In genomic region chr5:141850786-141851185, GRCh38 we compare ENCODE assay signal across 7 cellular contexts. TPM values are rescaled to one million over a fixed set of nuclear protein-coding genes. Genes with fewer than 3 reads are reported as not detected.
A peak's percentile ranks its signal among the peaks of the same experiment; 100 is the strongest.
DNase-seq lines count a peak whose midpoint lies in the region; ATAC-seq and TF ChIP-seq lines count a peak whose summit lies in the region.

No MANE protein-coding gene starts in this region.

- H3K27me3 ChIP-seq in H7 (ENCODE audit: control insufficient read depth, insufficient read depth, low read length): no peaks in the 10 kb centered on the region
- H3K27me3 ChIP-seq in WERI-Rb-1 (ENCODE audit: insufficient read depth, low read depth, severe bottlenecking): no peaks in the 10 kb centered on the region

- DNase-seq in H7 (peak; percentile 80), WERI-Rb-1 (no peak), hepatic stellate cell (ENCODE audit: low spot score) (peak; percentile 37), foreskin melanocyte (no peak), midbrain (lab: John Stamatoyannopoulos, UW) (no peak)
- no peak for DNase-seq in stimulated activated effector memory CD8-positive, alpha-beta T cell treated with anti-CD3 and anti-CD28 coated beads, Interleukin-12 subunit alpha, Interleukin-12 subunit beta, amount 100 ng/mL, for 72 hours (ENCODE audit: low spot score in 2 of 2)

- H3K27ac Mint-ChIP-seq in stimulated activated effector memory CD8-positive, alpha-beta T cell treated with anti-CD3 and anti-CD28 coated beads, Interleukin-12 subunit alpha, Interleukin-12 subunit beta, amount 100 ng/mL, for 72 hours: peak overlapping the region; percentile 84

- H3K4me3 Mint-ChIP-seq in stimulated activated effector memory CD8-positive, alpha-beta T cell treated with anti-CD3 and anti-CD28 coated beads, Interleukin-12 subunit alpha, Interleukin-12 subunit beta, amount 100 ng/mL, for 72 hours: peak overlapping the region; percentile 77

- no peak for ATAC-seq in stimulated activated effector memory CD8-positive, alpha-beta T cell treated with anti-CD3 and anti-CD28 coated beads, Interleukin-12 subunit alpha, Interleukin-12 subunit beta, amount 100 ng/mL, for 72 hours
- no peak for ATAC-seq in GM19023 (IDR thresholded peaks at IDR 0.05; ENCODE audit: unreplicated experiment)

- TF ChIP-seq CTCF in WERI-Rb-1 (IDR thresholded peaks at IDR 0.05; ENCODE audit: low read depth, low read length): no peak

- H3K4me1 Mint-ChIP-seq in stimulated activated effector memory CD8-positive, alpha-beta T cell treated with anti-CD3 and anti-CD28 coated beads, Interleukin-12 subunit alpha, Interleukin-12 subunit beta, amount 100 ng/mL, for 72 hours: peaks cover 20% of the 10 kb centered on the region

- H3K4me3 ChIP-seq in H7 (ENCODE audit: insufficient read depth, low read depth, low read length) (peak overlapping the region; percentile 21; the same call in 1 of the 2 replicates), WERI-Rb-1 (ENCODE audit: low read depth, low read length) (peak overlapping the region; percentile 98)

- no peaks in the 10 kb centered on the region for H3K9me3 Mint-ChIP-seq in stimulated activated effector memory CD8-positive, alpha-beta T cell treated with anti-CD3 and anti-CD28 coated beads, Interleukin-12 subunit alpha, Interleukin-12 subunit beta, amount 100 ng/mL, for 72 hours

- H3K9me3 ChIP-seq in WERI-Rb-1 (ENCODE audit: severe bottlenecking): no peaks in the 10 kb centered on the region

- H3K27ac ChIP-seq in WERI-Rb-1: no peak overlapping the region

- no peaks in the 10 kb centered on the region for H3K36me3 Mint-ChIP-seq in stimulated activated effector memory CD8-positive, alpha-beta T cell treated with anti-CD3 and anti-CD28 coated beads, Interleukin-12 subunit alpha, Interleukin-12 subunit beta, amount 100 ng/mL, for 72 hours

- H3K36me3 ChIP-seq in H7 (replicated peaks; ENCODE audit: control insufficient read depth, insufficient read depth, low read length): no peaks in the 10 kb centered on the region; the same call in 1 of the 2 replicates
- peaks cover 3% of the 10 kb centered on the region; the same call in 1 of the 2 replicates for H3K36me3 ChIP-seq in WERI-Rb-1

RNA-seq across cellular contexts. Expression of gene PCDH1, which starts 27.4 kb away (rescaled TPM):
- 66.8 and 67.1 TPM in 2 replicates for total RNA-seq in H7 (2014; rRNA removed; shearing (Covaris generic))

Comparison
In these comparisons a context has a peak if more than half of its experiments do, and no peak if none do; other contexts are left out.
1. DNase-seq: peak in H7 (single experiment) and hepatic stellate cell (single experiment); none in WERI-Rb-1 (single experiment), stimulated activated effector memory CD8-positive, alpha-beta T cell treated with anti-CD3 and anti-CD28 coated beads, Interleukin-12 subunit alpha, Interleukin-12 subunit beta, amount 100 ng/mL, for 72 hours (0 of 2), foreskin melanocyte (single experiment) and midbrain (single experiment).